ENCODE assay signal across 1 cellular context in the genomic region with DNA sequence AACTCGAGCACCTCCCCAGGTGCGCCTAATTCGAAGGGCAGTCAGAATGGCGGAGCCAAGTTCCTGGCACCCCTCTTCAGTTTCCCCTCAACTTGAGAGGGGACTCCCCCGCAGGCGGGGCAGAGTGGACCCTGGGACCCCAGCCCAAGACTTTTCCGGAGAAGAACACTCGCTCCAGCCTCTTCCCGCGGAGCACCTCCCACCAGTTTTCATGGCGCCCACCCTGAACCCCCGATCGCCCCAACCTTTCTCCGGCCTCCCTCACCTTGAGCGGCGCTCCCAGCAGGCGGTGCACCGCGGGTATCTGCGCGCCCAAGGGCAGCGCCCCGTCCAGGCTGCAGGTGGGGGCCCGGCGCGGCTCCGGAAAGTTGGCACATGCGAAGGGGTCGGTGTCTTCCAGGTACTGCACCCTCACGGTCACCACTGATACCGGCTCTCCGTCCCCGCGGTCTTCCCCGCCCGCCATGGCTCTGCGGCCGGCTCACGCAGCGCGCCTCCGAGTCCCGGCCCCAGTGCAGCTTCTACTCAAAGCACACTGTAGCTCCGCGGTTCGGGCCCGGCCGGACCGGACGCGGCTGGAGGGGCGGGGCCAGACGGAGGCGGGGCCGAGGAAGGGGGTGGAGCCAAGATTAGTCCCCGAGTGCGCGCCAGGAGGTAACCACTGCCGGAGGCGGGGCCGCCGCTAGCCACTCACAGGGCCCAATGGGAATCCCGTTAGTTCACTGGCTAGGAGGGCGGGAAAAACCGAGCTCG.
TF ChIP-seq lines count a peak whose summit lies in the region.

A gene (minus strand): TSS at position 537 of the 753 bp plus-strand sequence. CDS start 71 bp downstream, at position 466.

TF ChIP-seq in HEK293, 187 proteins besides CTCF, POLR2A, EP300 and RAD21 (continued from another document and continues in another):
- TF ChIP-seq, protein P1, sequence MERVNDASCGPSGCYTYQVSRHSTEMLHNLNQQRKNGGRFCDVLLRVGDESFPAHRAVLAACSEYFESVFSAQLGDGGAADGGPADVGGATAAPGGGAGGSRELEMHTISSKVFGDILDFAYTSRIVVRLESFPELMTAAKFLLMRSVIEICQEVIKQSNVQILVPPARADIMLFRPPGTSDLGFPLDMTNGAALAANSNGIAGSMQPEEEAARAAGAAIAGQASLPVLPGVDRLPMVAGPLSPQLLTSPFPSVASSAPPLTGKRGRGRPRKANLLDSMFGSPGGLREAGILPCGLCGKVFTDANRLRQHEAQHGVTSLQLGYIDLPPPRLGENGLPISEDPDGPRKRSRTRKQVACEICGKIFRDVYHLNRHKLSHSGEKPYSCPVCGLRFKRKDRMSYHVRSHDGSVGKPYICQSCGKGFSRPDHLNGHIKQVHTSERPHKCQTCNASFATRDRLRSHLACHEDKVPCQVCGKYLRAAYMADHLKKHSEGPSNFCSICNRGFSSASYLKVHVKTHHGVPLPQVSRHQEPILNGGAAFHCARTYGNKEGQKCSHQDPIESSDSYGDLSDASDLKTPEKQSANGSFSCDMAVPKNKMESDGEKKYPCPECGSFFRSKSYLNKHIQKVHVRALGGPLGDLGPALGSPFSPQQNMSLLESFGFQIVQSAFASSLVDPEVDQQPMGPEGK (tag by site-specific recombination; IDR thresholded peaks at IDR 0.05) = peak; percentile 56; the same call in 1 of the 2 replicates
- TF ChIP-seq, protein P2, sequence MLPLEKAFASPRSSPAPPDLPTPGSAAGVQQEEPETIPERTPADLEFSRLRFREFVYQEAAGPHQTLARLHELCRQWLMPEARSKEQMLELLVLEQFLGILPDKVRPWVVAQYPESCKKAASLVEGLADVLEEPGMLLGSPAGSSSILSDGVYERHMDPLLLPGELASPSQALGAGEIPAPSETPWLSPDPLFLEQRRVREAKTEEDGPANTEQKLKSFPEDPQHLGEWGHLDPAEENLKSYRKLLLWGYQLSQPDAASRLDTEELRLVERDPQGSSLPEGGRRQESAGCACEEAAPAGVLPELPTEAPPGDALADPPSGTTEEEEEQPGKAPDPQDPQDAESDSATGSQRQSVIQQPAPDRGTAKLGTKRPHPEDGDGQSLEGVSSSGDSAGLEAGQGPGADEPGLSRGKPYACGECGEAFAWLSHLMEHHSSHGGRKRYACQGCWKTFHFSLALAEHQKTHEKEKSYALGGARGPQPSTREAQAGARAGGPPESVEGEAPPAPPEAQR (tag by site-specific recombination; IDR thresholded peaks at IDR 0.05) = no peak
- TF ChIP-seq REPIN1 (tag by site-specific recombination; IDR thresholded peaks at IDR 0.05; ENCODE audit: low read depth) (no peak), ZSCAN30 (tag by site-specific recombination; IDR thresholded peaks at IDR 0.05) (peak; percentile 33), ZNF600 (tag by site-specific recombination; IDR thresholded peaks at IDR 0.05) (peak; percentile 67), ZNF10 (tag by site-specific recombination; IDR thresholded peaks at IDR 0.05) (0 out of 2 replicates have a peak, but pooled peaks have one; percentile 9), KLF10 (tag by site-specific recombination; IDR thresholded peaks at IDR 0.05) (peak; percentile 97), ZNF777 (tag by site-specific recombination; IDR thresholded peaks at IDR 0.05; ENCODE audit: borderline replicate concordance) (peak; percentile 71; the same call in 1 of the 2 replicates), ZNF133 (tag by site-specific recombination; IDR thresholded peaks at IDR 0.05) (no peak), GLIS2 (tag by site-specific recombination; IDR thresholded peaks at IDR 0.05) (peak; percentile 26; the same call in 1 of the 2 replicates), YY2 (tag by site-specific recombination; IDR thresholded peaks at IDR 0.05) (peak; percentile 57), ZNF610 (tag by site-specific recombination; IDR thresholded peaks at IDR 0.05; ENCODE audit: borderline replicate concordance) (0 out of 2 replicates have a peak, but pooled peaks have one; percentile 29), ZXDB (tag by site-specific recombination; IDR thresholded peaks at IDR 0.05) (peak; percentile 68), MZF1 (tag by site-specific recombination; IDR thresholded peaks at IDR 0.05; ENCODE audit: borderline replicate concordance) (peak; percentile 19; the same call in 1 of the 2 replicates), ZNF2 (tag by site-specific recombination; IDR thresholded peaks at IDR 0.05) (peak; percentile 61), SP3 (tag by site-specific recombination; IDR thresholded peaks at IDR 0.05) (peak; percentile 84), PRDM1 (tag by site-specific recombination; IDR thresholded peaks at IDR 0.05) (no peak), ZBTB17 (tag by site-specific recombination; IDR thresholded peaks at IDR 0.05) (peak; percentile 58; the same call in 1 of the 2 replicates), ZNF701 (tag by site-specific recombination; IDR thresholded peaks at IDR 0.05) (no peak), ZNF391 (tag by site-specific recombination; IDR thresholded peaks at IDR 0.05; ENCODE audit: borderline replicate concordance, low read depth) (0 out of 2 replicates have a peak, but pooled peaks have one; percentile 45), SP2 (tag by site-specific recombination; IDR thresholded peaks at IDR 0.05) (peak; percentile 95), ZNF324 (tag by site-specific recombination; IDR thresholded peaks at IDR 0.05) (0 out of 2 replicates have a peak, but pooled peaks have one; percentile 14), SP7 (tag by site-specific recombination; IDR thresholded peaks at IDR 0.05) (0 out of 2 replicates have a peak, but pooled peaks have one; percentile 30), ZBTB8A (tag by site-specific recombination; IDR thresholded peaks at IDR 0.05) (peak; percentile 44; the same call in 1 of the 2 replicates), ZNF132 (tag by site-specific recombination; IDR thresholded peaks at IDR 0.05; ENCODE audit: borderline replicate concordance) (no peak), BCL11A (tag by site-specific recombination; IDR thresholded peaks at IDR 0.05; ENCODE audit: low read depth) (peak; percentile 92), ZNF747 (tag by site-specific recombination; IDR thresholded peaks at IDR 0.05) (no peak), OVOL3 (tag by site-specific recombination; IDR thresholded peaks at IDR 0.05) (no peak)
- TF ChIP-seq, protein P3, sequence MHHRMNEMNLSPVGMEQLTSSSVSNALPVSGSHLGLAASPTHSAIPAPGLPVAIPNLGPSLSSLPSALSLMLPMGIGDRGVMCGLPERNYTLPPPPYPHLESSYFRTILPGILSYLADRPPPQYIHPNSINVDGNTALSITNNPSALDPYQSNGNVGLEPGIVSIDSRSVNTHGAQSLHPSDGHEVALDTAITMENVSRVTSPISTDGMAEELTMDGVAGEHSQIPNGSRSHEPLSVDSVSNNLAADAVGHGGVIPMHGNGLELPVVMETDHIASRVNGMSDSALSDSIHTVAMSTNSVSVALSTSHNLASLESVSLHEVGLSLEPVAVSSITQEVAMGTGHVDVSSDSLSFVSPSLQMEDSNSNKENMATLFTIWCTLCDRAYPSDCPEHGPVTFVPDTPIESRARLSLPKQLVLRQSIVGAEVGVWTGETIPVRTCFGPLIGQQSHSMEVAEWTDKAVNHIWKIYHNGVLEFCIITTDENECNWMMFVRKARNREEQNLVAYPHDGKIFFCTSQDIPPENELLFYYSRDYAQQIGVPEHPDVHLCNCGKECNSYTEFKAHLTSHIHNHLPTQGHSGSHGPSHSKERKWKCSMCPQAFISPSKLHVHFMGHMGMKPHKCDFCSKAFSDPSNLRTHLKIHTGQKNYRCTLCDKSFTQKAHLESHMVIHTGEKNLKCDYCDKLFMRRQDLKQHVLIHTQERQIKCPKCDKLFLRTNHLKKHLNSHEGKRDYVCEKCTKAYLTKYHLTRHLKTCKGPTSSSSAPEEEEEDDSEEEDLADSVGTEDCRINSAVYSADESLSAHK (tag by site-specific recombination; IDR thresholded peaks at IDR 0.05) = no peak
- TF ChIP-seq, protein P4, sequence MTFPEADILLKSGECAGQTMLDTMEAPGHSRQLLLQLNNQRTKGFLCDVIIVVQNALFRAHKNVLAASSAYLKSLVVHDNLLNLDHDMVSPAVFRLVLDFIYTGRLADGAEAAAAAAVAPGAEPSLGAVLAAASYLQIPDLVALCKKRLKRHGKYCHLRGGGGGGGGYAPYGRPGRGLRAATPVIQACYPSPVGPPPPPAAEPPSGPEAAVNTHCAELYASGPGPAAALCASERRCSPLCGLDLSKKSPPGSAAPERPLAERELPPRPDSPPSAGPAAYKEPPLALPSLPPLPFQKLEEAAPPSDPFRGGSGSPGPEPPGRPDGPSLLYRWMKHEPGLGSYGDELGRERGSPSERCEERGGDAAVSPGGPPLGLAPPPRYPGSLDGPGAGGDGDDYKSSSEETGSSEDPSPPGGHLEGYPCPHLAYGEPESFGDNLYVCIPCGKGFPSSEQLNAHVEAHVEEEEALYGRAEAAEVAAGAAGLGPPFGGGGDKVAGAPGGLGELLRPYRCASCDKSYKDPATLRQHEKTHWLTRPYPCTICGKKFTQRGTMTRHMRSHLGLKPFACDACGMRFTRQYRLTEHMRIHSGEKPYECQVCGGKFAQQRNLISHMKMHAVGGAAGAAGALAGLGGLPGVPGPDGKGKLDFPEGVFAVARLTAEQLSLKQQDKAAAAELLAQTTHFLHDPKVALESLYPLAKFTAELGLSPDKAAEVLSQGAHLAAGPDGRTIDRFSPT (tag by site-specific recombination; IDR thresholded peaks at IDR 0.05) = peak; percentile 68
- TF ChIP-seq, protein P5, sequence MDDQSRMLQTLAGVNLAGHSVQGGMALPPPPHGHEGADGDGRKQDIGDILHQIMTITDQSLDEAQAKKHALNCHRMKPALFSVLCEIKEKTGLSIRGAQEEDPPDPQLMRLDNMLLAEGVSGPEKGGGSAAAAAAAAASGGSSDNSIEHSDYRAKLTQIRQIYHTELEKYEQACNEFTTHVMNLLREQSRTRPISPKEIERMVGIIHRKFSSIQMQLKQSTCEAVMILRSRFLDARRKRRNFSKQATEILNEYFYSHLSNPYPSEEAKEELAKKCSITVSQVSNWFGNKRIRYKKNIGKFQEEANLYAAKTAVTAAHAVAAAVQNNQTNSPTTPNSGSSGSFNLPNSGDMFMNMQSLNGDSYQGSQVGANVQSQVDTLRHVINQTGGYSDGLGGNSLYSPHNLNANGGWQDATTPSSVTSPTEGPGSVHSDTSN (CRISPR knock-in tag; IDR thresholded peaks at IDR 0.05) = peak; percentile 66; the same call in 1 of the 2 replicates
- TF ChIP-seq, protein P6, sequence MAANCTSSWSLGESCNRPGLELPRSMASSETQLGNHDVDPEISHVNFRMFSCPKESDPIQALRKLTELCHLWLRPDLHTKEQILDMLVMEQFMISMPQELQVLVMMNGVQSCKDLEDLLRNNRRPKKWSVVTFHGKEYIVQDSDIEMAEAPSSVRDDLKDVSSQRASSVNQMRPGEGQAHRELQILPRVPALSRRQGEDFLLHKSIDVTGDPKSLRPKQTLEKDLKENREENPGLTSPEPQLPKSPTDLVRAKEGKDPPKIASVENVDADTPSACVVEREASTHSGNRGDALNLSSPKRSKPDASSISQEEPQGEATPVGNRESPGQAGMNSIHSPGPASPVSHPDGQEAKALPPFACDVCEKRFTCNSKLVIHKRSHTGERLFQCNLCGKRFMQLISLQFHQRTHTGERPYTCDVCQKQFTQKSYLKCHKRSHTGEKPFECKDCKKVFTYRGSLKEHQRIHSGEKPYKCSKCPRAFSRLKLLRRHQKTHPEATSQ (tag by site-specific recombination; IDR thresholded peaks at IDR 0.05) = 0 out of 2 replicates have a peak, but pooled peaks have one; percentile 20
- TF ChIP-seq, protein P7, sequence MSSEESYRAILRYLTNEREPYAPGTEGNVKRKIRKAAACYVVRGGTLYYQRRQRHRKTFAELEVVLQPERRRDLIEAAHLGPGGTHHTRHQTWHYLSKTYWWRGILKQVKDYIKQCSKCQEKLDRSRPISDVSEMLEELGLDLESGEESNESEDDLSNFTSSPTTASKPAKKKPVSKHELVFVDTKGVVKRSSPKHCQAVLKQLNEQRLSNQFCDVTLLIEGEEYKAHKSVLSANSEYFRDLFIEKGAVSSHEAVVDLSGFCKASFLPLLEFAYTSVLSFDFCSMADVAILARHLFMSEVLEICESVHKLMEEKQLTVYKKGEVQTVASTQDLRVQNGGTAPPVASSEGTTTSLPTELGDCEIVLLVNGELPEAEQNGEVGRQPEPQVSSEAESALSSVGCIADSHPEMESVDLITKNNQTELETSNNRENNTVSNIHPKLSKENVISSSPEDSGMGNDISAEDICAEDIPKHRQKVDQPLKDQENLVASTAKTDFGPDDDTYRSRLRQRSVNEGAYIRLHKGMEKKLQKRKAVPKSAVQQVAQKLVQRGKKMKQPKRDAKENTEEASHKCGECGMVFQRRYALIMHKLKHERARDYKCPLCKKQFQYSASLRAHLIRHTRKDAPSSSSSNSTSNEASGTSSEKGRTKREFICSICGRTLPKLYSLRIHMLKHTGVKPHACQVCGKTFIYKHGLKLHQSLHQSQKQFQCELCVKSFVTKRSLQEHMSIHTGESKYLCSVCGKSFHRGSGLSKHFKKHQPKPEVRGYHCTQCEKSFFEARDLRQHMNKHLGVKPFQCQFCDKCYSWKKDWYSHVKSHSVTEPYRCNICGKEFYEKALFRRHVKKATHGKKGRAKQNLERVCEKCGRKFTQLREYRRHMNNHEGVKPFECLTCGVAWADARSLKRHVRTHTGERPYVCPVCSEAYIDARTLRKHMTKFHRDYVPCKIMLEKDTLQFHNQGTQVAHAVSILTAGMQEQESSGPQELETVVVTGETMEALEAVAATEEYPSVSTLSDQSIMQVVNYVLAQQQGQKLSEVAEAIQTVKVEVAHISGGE (tag by site-specific recombination; conservative IDR thresholded peaks at IDR 0.05; ENCODE audit: low read depth) = peak; percentile 62; the same call in 1 of the 2 replicates
- TF ChIP-seq, protein P8, sequence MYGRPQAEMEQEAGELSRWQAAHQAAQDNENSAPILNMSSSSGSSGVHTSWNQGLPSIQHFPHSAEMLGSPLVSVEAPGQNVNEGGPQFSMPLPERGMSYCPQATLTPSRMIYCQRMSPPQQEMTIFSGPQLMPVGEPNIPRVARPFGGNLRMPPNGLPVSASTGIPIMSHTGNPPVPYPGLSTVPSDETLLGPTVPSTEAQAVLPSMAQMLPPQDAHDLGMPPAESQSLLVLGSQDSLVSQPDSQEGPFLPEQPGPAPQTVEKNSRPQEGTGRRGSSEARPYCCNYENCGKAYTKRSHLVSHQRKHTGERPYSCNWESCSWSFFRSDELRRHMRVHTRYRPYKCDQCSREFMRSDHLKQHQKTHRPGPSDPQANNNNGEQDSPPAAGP (tag by site-specific recombination; IDR thresholded peaks at IDR 0.05) = peak; percentile 80
- TF ChIP-seq, protein P9, sequence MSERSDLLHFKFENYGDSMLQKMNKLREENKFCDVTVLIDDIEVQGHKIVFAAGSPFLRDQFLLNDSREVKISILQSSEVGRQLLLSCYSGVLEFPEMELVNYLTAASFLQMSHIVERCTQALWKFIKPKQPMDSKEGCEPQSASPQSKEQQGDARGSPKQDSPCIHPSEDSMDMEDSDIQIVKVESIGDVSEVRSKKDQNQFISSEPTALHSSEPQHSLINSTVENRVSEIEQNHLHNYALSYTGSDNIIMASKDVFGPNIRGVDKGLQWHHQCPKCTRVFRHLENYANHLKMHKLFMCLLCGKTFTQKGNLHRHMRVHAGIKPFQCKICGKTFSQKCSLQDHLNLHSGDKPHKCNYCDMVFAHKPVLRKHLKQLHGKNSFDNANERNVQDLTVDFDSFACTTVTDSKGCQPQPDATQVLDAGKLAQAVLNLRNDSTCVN (tag by site-specific recombination; optimal IDR thresholded peaks at IDR 0.05) = peak; percentile 92
- TF ChIP-seq, protein P10, sequence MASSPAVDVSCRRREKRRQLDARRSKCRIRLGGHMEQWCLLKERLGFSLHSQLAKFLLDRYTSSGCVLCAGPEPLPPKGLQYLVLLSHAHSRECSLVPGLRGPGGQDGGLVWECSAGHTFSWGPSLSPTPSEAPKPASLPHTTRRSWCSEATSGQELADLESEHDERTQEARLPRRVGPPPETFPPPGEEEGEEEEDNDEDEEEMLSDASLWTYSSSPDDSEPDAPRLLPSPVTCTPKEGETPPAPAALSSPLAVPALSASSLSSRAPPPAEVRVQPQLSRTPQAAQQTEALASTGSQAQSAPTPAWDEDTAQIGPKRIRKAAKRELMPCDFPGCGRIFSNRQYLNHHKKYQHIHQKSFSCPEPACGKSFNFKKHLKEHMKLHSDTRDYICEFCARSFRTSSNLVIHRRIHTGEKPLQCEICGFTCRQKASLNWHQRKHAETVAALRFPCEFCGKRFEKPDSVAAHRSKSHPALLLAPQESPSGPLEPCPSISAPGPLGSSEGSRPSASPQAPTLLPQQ (tag by site-specific recombination; IDR thresholded peaks at IDR 0.05) = peak; percentile 69
